Comparison of ENCODE assay signal across 8 cellular contexts in the genomic region with DNA sequence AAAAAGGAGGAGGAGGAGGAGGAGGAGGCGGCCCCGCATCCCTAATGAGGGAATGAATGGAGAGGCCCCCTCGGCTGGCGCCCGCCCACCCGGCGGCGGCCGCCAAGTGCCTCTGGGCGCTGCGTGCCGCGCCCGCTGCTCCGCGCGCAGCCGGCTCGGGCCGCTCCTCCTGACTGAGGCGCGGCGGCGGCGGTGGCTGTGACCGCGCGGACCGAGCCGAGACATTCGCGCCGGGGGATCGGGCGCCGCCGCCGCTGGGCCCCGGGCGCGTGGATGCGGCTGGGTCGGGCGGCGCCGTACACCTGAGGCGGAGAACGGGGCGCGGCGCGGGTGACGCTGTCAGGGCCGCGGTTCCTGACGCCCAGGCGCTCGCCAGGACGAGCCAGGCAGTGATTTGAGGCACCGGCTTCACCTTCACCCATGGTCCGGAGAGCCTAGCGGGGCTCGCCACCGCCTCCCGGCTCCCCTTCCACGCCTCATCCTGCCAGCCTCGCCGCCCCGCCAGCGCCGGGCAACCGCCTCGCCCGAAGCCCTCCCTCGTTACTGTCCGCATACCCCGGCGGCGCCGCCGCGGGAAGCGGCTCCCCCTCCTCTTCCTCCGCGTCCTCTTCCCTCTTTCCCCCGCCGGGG. TPM values are rescaled to one million over a fixed set of nuclear protein-coding genes. Genes with fewer than 3 reads are reported as not detected.
A peak's percentile ranks its signal among the peaks of the same experiment; 100 is the strongest.
DNase-seq lines count a peak whose midpoint lies in the region; ATAC-seq and TF ChIP-seq lines count a peak whose summit lies in the region.

A gene (plus strand): TSS at position 88 of the 630 bp plus-strand sequence. CDS start 687 bp downstream, outside the sequence.

- TF ChIP-seq POLR2A in heart left ventricle (IDR thresholded peaks at IDR 0.05), result peak in 1 of 2 donors; percentile 10

- H3K27me3 Mint-ChIP-seq in osteocyte (ENCODE audit: unreplicated experiment), result peaks cover 55% of the 10 kb centered on the region

- WGBS in heart left ventricle, 4 donors, result 0 to 1% (median 1%) methylated on average over 39 to 87 of the region's 87 CpGs

- H3K4me1 Mint-ChIP-seq in osteocyte (ENCODE audit: unreplicated experiment), result peaks cover 16% of the 10 kb centered on the region

- H3K9me3 ChIP-seq in adipocyte (ENCODE audit: control insufficient read depth, low read length), result no peaks in the 10 kb centered on the region
- peaks cover 0 to 2% (median 0%) of the 10 kb centered on the region in 12 donors for H3K9me3 ChIP-seq in heart left ventricle

- ATAC-seq in HG02678 (IDR thresholded peaks at IDR 0.05; ENCODE audit: unreplicated experiment) (peak; percentile 67), heart left ventricle (peak; percentile 92 to 96 (median 93))

- H3K9ac ChIP-seq in adipocyte (ENCODE audit: low read length), result peak within 1 kb of the TSS; percentile 91

- H3K36me3 Mint-ChIP-seq in osteocyte (ENCODE audit: unreplicated experiment), result no peaks in the 10 kb centered on the region

- H3K4me3 ChIP-seq in GM12864 (ENCODE audit: low read depth, low read length) (peak within 1 kb of the TSS; percentile 85), adipocyte (ENCODE audit: low read length) (peak within 1 kb of the TSS; percentile 96), heart left ventricle (peak within 1 kb of the TSS; percentile 73 to 95 (median 88))

- peak within 1 kb of the TSS; percentile 48 for H3K27ac ChIP-seq in 22Rv1
- peak within 1 kb of the TSS; percentile 73 to 95 (median 88) for H3K27ac ChIP-seq in heart left ventricle

- no peak for TF ChIP-seq CTCF in 22Rv1 (IDR thresholded peaks at IDR 0.05)
- no peak for TF ChIP-seq CTCF in GM12864 (IDR thresholded peaks at IDR 0.05; ENCODE audit: low read depth, low read length, missing control alignments)
- no peak for TF ChIP-seq CTCF in heart left ventricle (IDR thresholded peaks at IDR 0.05)
- no peak for TF ChIP-seq CTCF in osteocyte (IDR thresholded peaks at IDR 0.05)

- peak within 1 kb of the TSS; percentile 48 for H3K27ac Mint-ChIP-seq in osteocyte (ENCODE audit: unreplicated experiment)

- H3K4me3 Mint-ChIP-seq in osteocyte (ENCODE audit: unreplicated experiment), result peak within 1 kb of the TSS; percentile 85

- DNase-seq in GM12864 (ENCODE audit: low read depth), result no peak
- DNase-seq in NCI-H2227 (lab: John Stamatoyannopoulos, UW; ENCODE audit: unreplicated experiment), result peak; percentile 55
- DNase-seq in adipocyte (ENCODE audit: low read depth), result peak; percentile 81
- DNase-seq in heart left ventricle, result peak; percentile 83 to 90 (median 88)
- no peak for DNase-seq in osteocyte (ENCODE audit: extremely low spot score, unreplicated experiment)
- DNase-seq in GF-D8 (lab: John Stamatoyannopoulos, UW), result no peak

- H3K27me3 ChIP-seq in adipocyte (replicated peaks; ENCODE audit: control insufficient read depth, insufficient read depth, low read length), result no peaks in the 10 kb centered on the region
- H3K27me3 ChIP-seq in heart left ventricle, result peaks cover 0 to 56% (median 0%) of the 10 kb centered on the region in 9 donors

- intact Hi-C loops in heart left ventricle (cut with DNase I), result loop anchor here in 5 of 10 donors (5.0 to 10.0 kb wide), 3 partner anchors 219 to 233 kb away; a partner anchor contains a TSS

- H3K36me3 ChIP-seq in adipocyte (ENCODE audit: control insufficient read depth, insufficient read depth, low read length, severe bottlenecking), result no peaks in the 10 kb centered on the region
- H3K36me3 ChIP-seq in heart left ventricle, result no peaks in the 10 kb centered on the region

- H3K9me3 Mint-ChIP-seq in osteocyte (ENCODE audit: unreplicated experiment), result no peaks in the 10 kb centered on the region

- H3K4me1 ChIP-seq in adipocyte (ENCODE audit: control insufficient read depth, insufficient read depth, low read length) (peaks cover 12% of the 10 kb centered on the region), heart left ventricle (peaks cover 0 to 26% (median 6%) of the 10 kb centered on the region in 12 donors)

RNA-seq across cellular contexts. Expression of the gene that starts here (rescaled TPM):
- total RNA-seq in heart left ventricle (10 to 100 TPM; 12.1 to 25.1 (median 16.7) TPM), osteocyte (1.2 and 1.8 TPM in 2 replicates)
- 10 to 100 TPM in 1 of 2 donors, 1 to 10 TPM in 1; 4.0 to 13.1 TPM for polyA plus RNA-seq in heart left ventricle

Comparison
In these comparisons a context has a peak if more than half of its experiments do, and no peak if none do; other contexts are left out.
1. DNase-seq: peak in NCI-H2227 (single experiment), adipocyte (single experiment) and heart left ventricle (5 of 5); none in GM12864 (single experiment), osteocyte (single experiment) and GF-D8 (single experiment).
2. Peak in every context shown above with its lines, with median percentiles within 50 percentile points of each other: H3K4me3 ChIP-seq.